In the genomic region with DNA sequence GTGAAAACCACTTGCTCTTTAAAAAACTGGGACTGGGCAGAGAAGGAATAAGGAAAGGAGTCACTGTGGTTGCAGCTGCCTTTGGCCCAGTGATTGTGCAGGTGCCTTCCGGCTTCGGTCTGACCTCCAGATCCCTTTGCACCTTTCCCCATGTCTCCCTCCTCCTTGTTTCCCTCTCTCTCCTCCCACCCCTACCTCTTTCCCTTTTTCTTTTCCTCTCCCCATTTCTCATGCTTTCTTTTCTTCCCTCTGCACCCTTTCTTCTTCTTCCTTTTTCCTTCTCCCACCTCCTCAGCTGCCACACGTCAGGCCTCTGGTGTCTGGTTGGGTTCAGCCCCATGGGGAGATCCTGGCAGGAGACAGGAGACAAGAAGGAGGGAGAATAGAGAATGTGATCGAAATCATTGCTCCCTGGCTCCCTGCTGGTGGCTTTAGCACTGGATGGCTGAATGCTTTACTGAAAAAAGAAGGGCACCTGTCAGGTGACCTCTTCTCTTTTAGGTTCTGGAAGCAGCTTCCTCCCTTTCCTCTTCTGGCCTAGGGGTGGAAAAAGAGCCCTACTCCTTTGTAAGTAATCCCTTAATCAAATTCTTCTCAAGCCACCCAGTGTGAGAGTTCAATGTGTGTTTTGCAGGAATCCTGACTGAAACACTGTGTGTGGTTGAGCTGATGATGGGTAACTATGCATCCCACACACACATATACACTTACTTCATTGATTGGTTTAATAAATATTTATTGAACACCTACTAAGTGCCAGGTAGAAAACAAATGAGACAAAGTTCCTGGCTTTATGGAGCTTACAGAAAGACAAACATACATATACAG, we compare ENCODE assay signal across 1 cellular context.
TF ChIP-seq lines count a peak whose summit lies in the region.

No MANE protein-coding gene starts in this region.

TF ChIP-seq in HEK293, 187 proteins besides CTCF, POLR2A, EP300 and RAD21 (continued from another document):
- no peak for TF ChIP-seq ZBTB20 (tag by site-specific recombination; IDR thresholded peaks at IDR 0.05)
- TF ChIP-seq ZNF670 (tag by site-specific recombination; IDR thresholded peaks at IDR 0.05; ENCODE audit: low read depth): no peak
- TF ChIP-seq KLF1 (tag by site-specific recombination; IDR thresholded peaks at IDR 0.05): no peak
- TF ChIP-seq ZBTB17 (tag by site-specific recombination; IDR thresholded peaks at IDR 0.05): 0 out of 2 replicates have a peak, but pooled peaks have one; percentile 19
- TF ChIP-seq ZNF473 (tag by site-specific recombination; IDR thresholded peaks at IDR 0.05): no peak
- peak; percentile 95 for TF ChIP-seq PRDM1 (tag by site-specific recombination; IDR thresholded peaks at IDR 0.05)
- TF ChIP-seq ZNF792 (tag by site-specific recombination; IDR thresholded peaks at IDR 0.05): no peak
- no peak for TF ChIP-seq ZFP37 (tag by site-specific recombination; IDR thresholded peaks at IDR 0.05)
- no peak for TF ChIP-seq ZNF10 (tag by site-specific recombination; IDR thresholded peaks at IDR 0.05)
- no peak for TF ChIP-seq ZBTB21 (tag by site-specific recombination; IDR thresholded peaks at IDR 0.05)
- TF ChIP-seq, protein P1, sequence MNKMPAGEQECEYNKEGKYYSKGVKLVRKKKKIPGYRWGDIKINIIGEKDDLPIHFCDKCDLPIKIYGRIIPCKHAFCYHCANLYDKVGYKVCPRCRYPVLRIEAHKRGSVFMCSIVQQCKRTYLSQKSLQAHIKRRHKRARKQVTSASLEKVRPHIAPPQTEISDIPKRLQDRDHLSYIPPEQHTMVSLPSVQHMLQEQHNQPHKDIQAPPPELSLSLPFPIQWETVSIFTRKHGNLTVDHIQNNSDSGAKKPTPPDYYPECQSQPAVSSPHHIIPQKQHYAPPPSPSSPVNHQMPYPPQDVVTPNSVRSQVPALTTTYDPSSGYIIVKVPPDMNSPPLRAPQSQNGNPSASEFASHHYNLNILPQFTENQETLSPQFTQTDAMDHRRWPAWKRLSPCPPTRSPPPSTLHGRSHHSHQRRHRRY (tag by site-specific recombination; IDR thresholded peaks at IDR 0.05): no peak
- no peak for TF ChIP-seq KLF10 (tag by site-specific recombination; IDR thresholded peaks at IDR 0.05)
- TF ChIP-seq ZNF366 (tag by site-specific recombination; conservative IDR thresholded peaks at IDR 0.05): 0 out of 2 replicates have a peak, but pooled peaks have one; percentile 39
- TF ChIP-seq YY2 (tag by site-specific recombination; IDR thresholded peaks at IDR 0.05): no peak
- TF ChIP-seq, protein P2, sequence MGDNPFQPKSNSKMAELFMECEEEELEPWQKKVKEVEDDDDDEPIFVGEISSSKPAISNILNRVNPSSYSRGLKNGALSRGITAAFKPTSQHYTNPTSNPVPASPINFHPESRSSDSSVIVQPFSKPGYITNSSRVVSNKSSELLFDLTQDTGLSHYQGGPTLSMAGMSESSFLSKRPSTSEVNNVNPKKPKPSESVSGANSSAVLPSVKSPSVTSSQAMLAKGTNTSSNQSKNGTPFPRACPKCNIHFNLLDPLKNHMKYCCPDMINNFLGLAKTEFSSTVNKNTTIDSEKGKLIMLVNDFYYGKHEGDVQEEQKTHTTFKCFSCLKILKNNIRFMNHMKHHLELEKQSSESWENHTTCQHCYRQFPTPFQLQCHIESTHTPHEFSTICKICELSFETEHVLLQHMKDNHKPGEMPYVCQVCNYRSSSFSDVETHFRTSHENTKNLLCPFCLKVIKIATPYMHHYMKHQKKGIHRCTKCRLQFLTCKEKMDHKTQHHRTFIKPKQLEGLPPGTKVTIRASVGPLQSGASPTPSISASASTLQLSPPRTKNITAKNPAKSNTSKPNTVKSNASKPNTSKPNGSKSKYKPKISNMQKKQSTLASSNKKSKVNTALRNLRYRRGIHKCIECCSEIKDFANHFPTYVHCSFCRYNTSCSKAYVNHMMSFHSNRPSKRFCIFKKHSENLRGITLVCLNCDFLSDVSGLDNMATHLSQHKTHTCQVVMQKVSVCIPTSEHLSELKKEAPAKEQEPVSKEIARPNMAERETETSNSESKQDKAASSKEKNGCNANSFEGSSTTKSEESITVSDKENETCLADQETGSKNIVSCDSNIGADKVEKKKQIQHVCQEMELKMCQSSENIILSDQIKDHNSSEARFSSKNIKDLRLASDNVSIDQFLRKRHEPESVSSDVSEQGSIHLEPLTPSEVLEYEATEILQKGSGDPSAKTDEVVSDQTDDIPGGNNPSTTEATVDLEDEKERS (tag by site-specific recombination; IDR thresholded peaks at IDR 0.05): no peak
- TF ChIP-seq ZNF202 (tag by site-specific recombination; IDR thresholded peaks at IDR 0.05; ENCODE audit: borderline replicate concordance): no peak
- TF ChIP-seq MEIS1 (CRISPR knock-in tag; IDR thresholded peaks at IDR 0.05; ENCODE audit: borderline replicate concordance): no peak
- TF ChIP-seq ZSCAN23 (tag by site-specific recombination; IDR thresholded peaks at IDR 0.05): no peak
- TF ChIP-seq ZNF214 (tag by site-specific recombination; IDR thresholded peaks at IDR 0.05; ENCODE audit: borderline replicate concordance): no peak
- TF ChIP-seq ZFHX2 (tag by site-specific recombination; conservative IDR thresholded peaks at IDR 0.05): peak; percentile 61
